In the genomic region with DNA sequence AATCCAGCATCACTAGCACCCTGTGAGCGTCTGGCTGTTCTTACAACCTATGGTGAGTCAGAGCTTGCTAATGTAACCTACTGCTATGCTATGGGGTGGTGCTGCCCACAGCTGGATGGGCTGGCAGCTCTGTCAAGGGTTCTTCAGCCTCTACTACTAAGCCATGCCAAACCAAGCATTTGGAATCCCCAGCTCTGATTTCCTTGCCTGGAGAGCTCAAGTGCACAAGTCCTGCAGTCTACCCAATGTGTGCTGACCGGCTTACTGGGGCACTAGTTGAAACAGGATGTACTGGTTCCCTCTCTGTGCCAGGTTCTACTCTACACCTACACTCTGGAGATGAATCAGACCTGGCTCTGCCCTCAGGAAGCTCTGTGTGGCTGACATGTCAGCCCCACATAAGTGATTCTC, we compare ENCODE assay signal across 9 cellular contexts.
DNase-seq lines count a peak whose midpoint lies in the region; ATAC-seq lines count a peak whose summit lies in the region.
"Had no signal": no experiment of that assay in that cellular context is flagged by ENCODE, and none has a peak within 500 bp of the region (broad histone marks: within the 10 kb centered on the region; RNA-seq: fewer than 3 reads in every experiment).

No MANE protein-coding gene starts in this region.

- H3K9me3 Mint-ChIP-seq in stimulated activated naive B cell treated with anti-CD40 and anti-IgM and Interleukin-4, amounts not matched to agents 10 μg/mL and 1 μg/mL and 100 μg/mL, for 72 hours = no peaks in the 10 kb centered on the region

- ATAC-seq in stimulated activated naive B cell treated with anti-CD40 and anti-IgM and Interleukin-4, amounts not matched to agents 10 μg/mL and 1 μg/mL and 100 μg/mL, for 72 hours (replicated peaks) = no peak
- no peak for ATAC-seq in HG03095 (IDR thresholded peaks at IDR 0.05; ENCODE audit: unreplicated experiment)
- ATAC-seq: Panc1 had no signal

- H3K4me3 Mint-ChIP-seq in stimulated activated naive B cell treated with anti-CD40 and anti-IgM and Interleukin-4, amounts not matched to agents 10 μg/mL and 1 μg/mL and 100 μg/mL, for 72 hours = no peak overlapping the region

- H3K36me3 Mint-ChIP-seq in stimulated activated naive B cell treated with anti-CD40 and anti-IgM and Interleukin-4, amounts not matched to agents 10 μg/mL and 1 μg/mL and 100 μg/mL, for 72 hours = peaks cover 15 to 19% of the 10 kb centered on the region in 2 donors

- DNase-seq in activated T-cell treated with anti-CD3 and anti-CD28 coated beads for 24 hours (ENCODE audit: low read depth) (peak; percentile 20), activated T-cell treated with anti-CD3 and anti-CD28 coated beads for 4 hours (no peak), fibroblast of peridontal ligament (ENCODE audit: extremely low read depth) (peak; percentile 47), AML-193 (lab: John Stamatoyannopoulos, UW) (no peak), NCI-H2227 (lab: John Stamatoyannopoulos, UW; ENCODE audit: unreplicated experiment) (no peak)
- peak; percentile 62 to 69 for DNase-seq in activated T-cell treated with anti-CD3 and anti-CD28 coated beads, Interleukin-2, amount 50 U/mL, for 48 hours
- no peak for DNase-seq in stimulated activated naive B cell treated with anti-CD40 and anti-IgM and Interleukin-4, amounts not matched to agents 10 μg/mL and 1 μg/mL and 100 μg/mL, for 72 hours

- H3K27me3 Mint-ChIP-seq in stimulated activated naive B cell treated with anti-CD40 and anti-IgM and Interleukin-4, amounts not matched to agents 10 μg/mL and 1 μg/mL and 100 μg/mL, for 72 hours = no peaks in the 10 kb centered on the region

- peak overlapping the region; percentile 68 for H3K27ac Mint-ChIP-seq in stimulated activated naive B cell treated with anti-CD40 and anti-IgM and Interleukin-4, amounts not matched to agents 10 μg/mL and 1 μg/mL and 100 μg/mL, for 72 hours

- peaks cover 43 to 86% of the 10 kb centered on the region in 2 donors for H3K4me1 Mint-ChIP-seq in stimulated activated naive B cell treated with anti-CD40 and anti-IgM and Interleukin-4, amounts not matched to agents 10 μg/mL and 1 μg/mL and 100 μg/mL, for 72 hours

Comparison
In these comparisons a context has a peak if more than half of its experiments do, and no peak if none do; other contexts are left out.
1. DNase-seq: peak in activated T-cell treated with anti-CD3 and anti-CD28 coated beads for 24 hours (single experiment), activated T-cell treated with anti-CD3 and anti-CD28 coated beads, Interleukin-2, amount 50 U/mL, for 48 hours (2 of 2) and fibroblast of peridontal ligament (single experiment); none in activated T-cell treated with anti-CD3 and anti-CD28 coated beads for 4 hours (single experiment), stimulated activated naive B cell treated with anti-CD40 and anti-IgM and Interleukin-4, amounts not matched to agents 10 μg/mL and 1 μg/mL and 100 μg/mL, for 72 hours (single experiment), AML-193 (0 of 2) and NCI-H2227 (single experiment).